Comparison of ENCODE assay signal across 14 cellular contexts in the genomic region with DNA sequence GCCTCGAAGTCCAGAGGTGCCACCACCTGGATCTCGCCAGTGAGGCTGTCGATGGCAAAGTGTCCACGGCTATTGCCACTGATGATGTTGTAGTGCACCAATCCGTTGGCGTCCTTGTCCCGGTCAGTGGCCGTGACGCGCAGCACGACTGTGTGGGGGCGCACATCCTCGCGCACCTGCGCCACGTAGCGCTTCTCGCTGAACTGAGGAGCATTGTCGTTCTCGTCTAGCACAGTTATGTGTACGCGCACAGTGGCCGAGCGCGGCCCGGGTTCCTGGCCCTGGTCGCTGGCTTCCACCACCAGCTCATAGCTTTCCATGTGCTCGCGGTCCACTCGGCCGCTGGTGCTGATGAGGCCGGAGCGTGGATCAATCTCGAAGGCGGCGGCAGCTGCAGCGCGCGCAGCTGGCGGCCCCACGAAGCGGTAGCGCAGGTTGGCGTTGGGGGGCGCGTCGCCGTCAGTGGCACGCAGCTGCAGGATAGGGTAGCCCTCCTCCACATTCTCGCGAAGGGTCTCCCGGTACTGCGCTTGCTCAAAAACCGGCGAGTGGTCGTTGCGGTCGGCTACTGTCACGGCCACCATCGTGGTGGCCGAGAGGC. TPM values are rescaled to one million over a fixed set of nuclear protein-coding genes. Genes with fewer than 3 reads are reported as not detected.
DNase-seq lines count a peak whose midpoint lies in the region; ATAC-seq, FAIRE-seq and TF ChIP-seq lines count a peak whose summit lies in the region.
"Had no signal": no experiment of that assay in that cellular context is flagged by ENCODE, and none has a peak within 500 bp of the region (broad histone marks: within the 10 kb centered on the region; RNA-seq: fewer than 3 reads in every experiment).

No MANE protein-coding gene starts in this region.

- no peaks in the 10 kb centered on the region for H3K36me3 ChIP-seq in OCI-LY7 (ENCODE audit: insufficient read depth, low read length)
- H3K36me3 ChIP-seq: gastroesophageal sphincter had no signal

- H3K9me3 ChIP-seq in OCI-LY7 (ENCODE audit: low read length): no peaks in the 10 kb centered on the region
- H3K9me3 ChIP-seq: gastroesophageal sphincter had no signal

- H3K36me3 Mint-ChIP-seq in activated T-helper 1 cell treated with anti-CD3 and anti-CD28 coated beads, Interleukin-12 subunit alpha, Interleukin-12 subunit beta, Interleukin-2, Interleukin-4 antibody, amounts not matched to agents 30 ng/mL and 10 ng/mL and 1 ng/mL, durations not matched to agents 14 hours and 24 hours and 36 hours (ENCODE audit: low read depth): no peaks in the 10 kb centered on the region

- peaks cover 4% of the 10 kb centered on the region for H3K4me1 ChIP-seq in OCI-LY7 (ENCODE audit: insufficient read depth, low read length, poor library complexity, severe bottlenecking)

- peak overlapping the region; percentile 93; the same call in 1 of the 2 replicates for H3K4me2 ChIP-seq in OCI-LY7 (ENCODE audit: low read length)

- no peak overlapping the region for H3K27ac ChIP-seq in OCI-LY7 (ENCODE audit: low read depth, low read length, poor library complexity, severe bottlenecking)
- H3K27ac ChIP-seq: gastroesophageal sphincter had no signal

- H3K9me3 Mint-ChIP-seq in activated T-helper 1 cell treated with anti-CD3 and anti-CD28 coated beads, Interleukin-12 subunit alpha, Interleukin-12 subunit beta, Interleukin-2, Interleukin-4 antibody, amounts not matched to agents 30 ng/mL and 10 ng/mL and 1 ng/mL, durations not matched to agents 14 hours and 24 hours and 36 hours: no peaks in the 10 kb centered on the region

- no peaks in the 10 kb centered on the region for H4K20me1 ChIP-seq in OCI-LY7 (ENCODE audit: insufficient read depth, low read length)

- DNase-seq in GM12891 (ENCODE audit: insufficient read length, low spot score) (no peak), OCI-LY7 (ENCODE audit: low spot score) (no peak), skeletal muscle cell (ENCODE audit: low read depth) (no peak), hippocampal formation (lab: John Stamatoyannopoulos, UW) (no peak)
- no peak for DNase-seq in activated T-helper 1 cell treated with anti-CD3 and anti-CD28 coated beads, Interleukin-12 subunit alpha, Interleukin-12 subunit beta, Interleukin-2, Interleukin-4 antibody, amounts not matched to agents 30 ng/mL and 10 ng/mL and 1 ng/mL, durations not matched to agents 14 hours and 24 hours and 36 hours (ENCODE audit: low spot score)
- DNase-seq: NCI-H1694 treated with DMSO at 0.1 percent for 48 hours, NCI-H774 had no signal

- peak; percentile 48 for FAIRE-seq in GM12891 (lab: Jason Lieb, UNC)
- FAIRE-seq: TTC549 had no signal

- H3K79me2 ChIP-seq in OCI-LY7 (ENCODE audit: insufficient read depth, low read depth, low read length): no peaks in the 10 kb centered on the region

- H3K27ac Mint-ChIP-seq in activated T-helper 1 cell treated with anti-CD3 and anti-CD28 coated beads, Interleukin-12 subunit alpha, Interleukin-12 subunit beta, Interleukin-2, Interleukin-4 antibody, amounts not matched to agents 30 ng/mL and 10 ng/mL and 1 ng/mL, durations not matched to agents 14 hours and 24 hours and 36 hours: no peak overlapping the region

- peaks cover 15% of the 10 kb centered on the region for H3K4me1 Mint-ChIP-seq in activated T-helper 1 cell treated with anti-CD3 and anti-CD28 coated beads, Interleukin-12 subunit alpha, Interleukin-12 subunit beta, Interleukin-2, Interleukin-4 antibody, amounts not matched to agents 30 ng/mL and 10 ng/mL and 1 ng/mL, durations not matched to agents 14 hours and 24 hours and 36 hours (ENCODE audit: low read depth)

- peak overlapping the region; percentile 65 for H3K4me3 ChIP-seq in OCI-LY7 (ENCODE audit: low read depth, low read length, poor library complexity, severe bottlenecking)
- peak overlapping the region; percentile 38 for H3K4me3 ChIP-seq in iPS-11a (ENCODE audit: low read depth, low read length)
- H3K4me3 ChIP-seq in skeletal muscle cell (ENCODE audit: low read depth, low read length): peak overlapping the region; percentile 70

- peaks cover 15% of the 10 kb centered on the region for H3K27me3 Mint-ChIP-seq in activated T-helper 1 cell treated with anti-CD3 and anti-CD28 coated beads, Interleukin-12 subunit alpha, Interleukin-12 subunit beta, Interleukin-2, Interleukin-4 antibody, amounts not matched to agents 30 ng/mL and 10 ng/mL and 1 ng/mL, durations not matched to agents 14 hours and 24 hours and 36 hours (ENCODE audit: insufficient read depth)

- no peak for ATAC-seq in GM19328 (IDR thresholded peaks at IDR 0.05; ENCODE audit: unreplicated experiment)
- no peak for ATAC-seq in activated CD4-positive, CD25-positive, alpha-beta regulatory T cell treated with anti-CD3 and anti-CD28 coated beads, Interleukin-2, amount 50 U/mL, for 24 hours
- ATAC-seq: gastroesophageal sphincter had no signal

- CTCF ChIA-PET in OCI-LY7 (lab: Charles Lee; ENCODE audit: unreplicated experiment): no interaction called here

- H2AFZ ChIP-seq in OCI-LY7 (ENCODE audit: low read length): no peak overlapping the region

- H3K9me2 ChIP-seq in OCI-LY7 (ENCODE audit: insufficient read depth, low read length): no peaks in the 10 kb centered on the region

- intact Hi-C loops in OCI-LY7 (cut with micrococcal nuclease; ENCODE audit: unreplicated experiment): loop anchor here (5.0 kb wide), 1 partner anchor 99 kb away; a partner anchor contains a TSS
- intact Hi-C loops in activated T-helper 1 cell treated with anti-CD3 and anti-CD28 coated beads, Interleukin-12 subunit alpha, Interleukin-12 subunit beta, Interleukin-2, Interleukin-4 antibody, amounts not matched to agents 30 ng/mL and 10 ng/mL and 1 ng/mL, durations not matched to agents 14 hours and 24 hours and 36 hours (cut with micrococcal nuclease): no loop called here

- no peak for TF ChIP-seq POLR2A in GM12891 (IDR thresholded peaks at IDR 0.05; ENCODE audit: low read depth, low read length)

- POLR2A ChIA-PET in OCI-LY7 (lab: Charles Lee): no interaction called here

- H3K4me3 Mint-ChIP-seq in activated T-helper 1 cell treated with anti-CD3 and anti-CD28 coated beads, Interleukin-12 subunit alpha, Interleukin-12 subunit beta, Interleukin-2, Interleukin-4 antibody, amounts not matched to agents 30 ng/mL and 10 ng/mL and 1 ng/mL, durations not matched to agents 14 hours and 24 hours and 36 hours: no peak overlapping the region

- BruUV-seq in OCI-LY7 (replicated peaks; lab: Mats Ljungman, UMichigan): no TSS peak

- TF ChIP-seq CTCF in OCI-LY7 (conservative IDR thresholded peaks at IDR 0.05; ENCODE audit: low read length): no peak

TF ChIP-seq in GM12891, 5 proteins besides CTCF, POLR2A, EP300 and RAD21:
- no peak for TF ChIP-seq SPI1 (IDR thresholded peaks at IDR 0.05; ENCODE audit: low read depth, low read length)
- no peak for TF ChIP-seq POLR2AphosphoS5 (IDR thresholded peaks at IDR 0.05; ENCODE audit: low read depth, low read length)
- no peak for TF ChIP-seq POU2F2 (IDR thresholded peaks at IDR 0.05; ENCODE audit: low read depth, low read length)
- TF ChIP-seq TAF1 (IDR thresholded peaks at IDR 0.05; ENCODE audit: low read depth, low read length): no peak
- TF ChIP-seq PAX5 (IDR thresholded peaks at IDR 0.05; ENCODE audit: insufficient read depth, low read length, severe bottlenecking): no peak

RNA-seq across cellular contexts. Expression of a gene that starts 1.8 kb away (rescaled TPM):
- 0.35 TPM for polyA plus RNA-seq in GM12891 (2012; ENCODE audit: low read depth, missing spikeins)
- 2.3 and 3.0 TPM in 2 replicates for total RNA-seq in OCI-LY7 (2014; rRNA removed; shearing (Covaris generic))
- total RNA-seq in OCI-LY7 (2022): 8.4 and 9.1 TPM in 2 replicates
- total RNA-seq in activated T-helper 1 cell treated with anti-CD3 and anti-CD28 coated beads, Interleukin-12 subunit alpha, Interleukin-12 subunit beta, Interleukin-2, Interleukin-4 antibody, amounts not matched to agents 30 ng/mL and 10 ng/mL and 1 ng/mL, durations not matched to agents 14 hours and 24 hours and 36 hours: 11.6 and 11.7 TPM in 2 replicates

RNA-seq across cellular contexts. Expression of a gene that starts 24.8 kb away (rescaled TPM):
- polyA plus RNA-seq in GM12891 (2012; ENCODE audit: low read depth, missing spikeins): 22.4 TPM
- total RNA-seq in OCI-LY7 (2014; rRNA removed; shearing (Covaris generic)): 34.8 and 42.1 TPM in 2 replicates
- total RNA-seq in OCI-LY7 (2022): 33.9 and 39.9 TPM in 2 replicates
- total RNA-seq in activated T-helper 1 cell treated with anti-CD3 and anti-CD28 coated beads, Interleukin-12 subunit alpha, Interleukin-12 subunit beta, Interleukin-2, Interleukin-4 antibody, amounts not matched to agents 30 ng/mL and 10 ng/mL and 1 ng/mL, durations not matched to agents 14 hours and 24 hours and 36 hours: 40.8 and 45.5 TPM in 2 replicates

RNA-seq across cellular contexts. Expression of a gene that starts 25.6 kb away (rescaled TPM):
- 6.7 TPM for polyA plus RNA-seq in GM12891 (2012; ENCODE audit: low read depth, missing spikeins)
- total RNA-seq in OCI-LY7 (2014; rRNA removed; shearing (Covaris generic)): 28.4 and 42.1 TPM in 2 replicates
- total RNA-seq in OCI-LY7 (2022): 37.2 and 47.3 TPM in 2 replicates
- total RNA-seq in activated T-helper 1 cell treated with anti-CD3 and anti-CD28 coated beads, Interleukin-12 subunit alpha, Interleukin-12 subunit beta, Interleukin-2, Interleukin-4 antibody, amounts not matched to agents 30 ng/mL and 10 ng/mL and 1 ng/mL, durations not matched to agents 14 hours and 24 hours and 36 hours: 46.3 and 52.8 TPM in 2 replicates

RNA-seq across cellular contexts. Expression of a gene that starts 39.3 kb away (rescaled TPM):
- not detected for polyA plus RNA-seq in GM12891 (2012; ENCODE audit: low read depth, missing spikeins)
- total RNA-seq in OCI-LY7 (2014; rRNA removed; shearing (Covaris generic)): not detected in 2 replicates
- 1.6 TPM in 1 of 2 replicates, not detected in the other for total RNA-seq in OCI-LY7 (2022)
- 1.6 TPM in 1 of 2 replicates, not detected in the other for total RNA-seq in activated T-helper 1 cell treated with anti-CD3 and anti-CD28 coated beads, Interleukin-12 subunit alpha, Interleukin-12 subunit beta, Interleukin-2, Interleukin-4 antibody, amounts not matched to agents 30 ng/mL and 10 ng/mL and 1 ng/mL, durations not matched to agents 14 hours and 24 hours and 36 hours
- total RNA-seq: gastroesophageal sphincter, liver had no signal
- polyA plus RNA-seq: adipose tissue, liver had no signal

RNA-seq across cellular contexts. Expression of a gene that starts 51.5 kb away (rescaled TPM):
- 167 TPM for polyA plus RNA-seq in GM12891 (2012; ENCODE audit: low read depth, missing spikeins)
- total RNA-seq in OCI-LY7 (2014; rRNA removed; shearing (Covaris generic)): 125 and 168 TPM in 2 replicates
- 159 and 194 TPM in 2 replicates for total RNA-seq in OCI-LY7 (2022)
- 191 and 193 TPM in 2 replicates for total RNA-seq in activated T-helper 1 cell treated with anti-CD3 and anti-CD28 coated beads, Interleukin-12 subunit alpha, Interleukin-12 subunit beta, Interleukin-2, Interleukin-4 antibody, amounts not matched to agents 30 ng/mL and 10 ng/mL and 1 ng/mL, durations not matched to agents 14 hours and 24 hours and 36 hours
